1 cellular context compared by ENCODE assay signal in genomic region chr5:6302684-6303083, GRCh38.
TF ChIP-seq lines count a peak whose summit lies in the region.

No MANE protein-coding gene starts in this region.

TF ChIP-seq in A549, 52 proteins besides CTCF, POLR2A, EP300 and RAD21 (continued from another document):
- TF ChIP-seq REST (IDR thresholded peaks at IDR 0.05) (peak; percentile 85), CEBPB (IDR thresholded peaks at IDR 0.05) (no peak), GATA3 (IDR thresholded peaks at IDR 0.05; ENCODE audit: borderline replicate concordance) (no peak), PHF8 (IDR thresholded peaks at IDR 0.05; ENCODE audit: borderline replicate concordance, low read depth) (no peak), BCL3 (IDR thresholded peaks at IDR 0.05) (no peak), HDAC2 (IDR thresholded peaks at IDR 0.05) (no peak), CHD4 (IDR thresholded peaks at IDR 0.05; ENCODE audit: borderline replicate concordance) (no peak), HOXB5 (CRISPR knock-in tag; IDR thresholded peaks at IDR 0.05) (no peak)
TF ChIP-seq in A549: peak in this region for 1.
